23 cellular contexts compared by ENCODE assay signal in genomic region chr1:229097356-229097755, GRCh38.
"Had no signal": no experiment of that assay in that cellular context is flagged by ENCODE, and none has a peak within 500 bp of the region (broad histone marks: within the 10 kb centered on the region; RNA-seq: fewer than 3 reads in every experiment).

No MANE protein-coding gene starts in this region.

- H3K27me3 ChIP-seq: colonic mucosa, esophagus muscularis mucosa, gastroesophageal sphincter, ovary, right lobe of liver, stomach, thyroid gland had no signal

- ATAC-seq: foreskin keratinocyte; gastroesophageal sphincter; heart left ventricle; left colon; left ventricle myocardium superior; lower lobe of right lung; natural killer cell; right lobe of liver; stimulated activated effector memory CD8-positive, alpha-beta T cell treated with anti-CD3 and anti-CD28 coated beads, Interleukin-12 subunit alpha, Interleukin-12 subunit beta, amount 100 ng/mL, for 72 hours had no signal

- H3K4me3 ChIP-seq: colonic mucosa, esophagus muscularis mucosa, gastroesophageal sphincter, heart left ventricle, lower lobe of right lung, ovary, right lobe of liver, stomach, thyroid gland had no signal

- H3K36me3 Mint-ChIP-seq: natural killer cell; stimulated activated effector memory CD8-positive, alpha-beta T cell treated with anti-CD3 and anti-CD28 coated beads, Interleukin-12 subunit alpha, Interleukin-12 subunit beta, amount 100 ng/mL, for 72 hours had no signal

- H3K27ac Mint-ChIP-seq: dendritic cell treated with granulocyte-macrophage colony-stimulating factor and Interleukin-4, amounts not matched to agents 40 ng/mL and 50 ng/mL, for 4 days; natural killer cell; stimulated activated effector memory CD8-positive, alpha-beta T cell treated with anti-CD3 and anti-CD28 coated beads, Interleukin-12 subunit alpha, Interleukin-12 subunit beta, amount 100 ng/mL, for 72 hours had no signal

- H3K36me3 ChIP-seq: colonic mucosa, esophagus muscularis mucosa, gastroesophageal sphincter, heart left ventricle, lower lobe of right lung, ovary, right lobe of liver, stomach, thyroid gland had no signal

- DNase-seq: colonic mucosa; effector CD8-positive, alpha-beta T cell; foreskin keratinocyte; heart left ventricle; hippocampal formation; kidney glomerular epithelial cell; left colon; left ventricle myocardium superior; lower lobe of right lung; natural killer cell; occipital lobe; ovary; stimulated activated CD4-positive, alpha-beta T cell treated with anti-CD3 and anti-CD28 coated beads, Interleukin-2, amount 100 ng/mL, for 24 hours; stimulated activated CD4-positive, alpha-beta T cell treated with anti-CD3 and anti-CD28 coated beads, Interleukin-4, amount 100 ng/mL, for 24 hours; stimulated activated naive CD4-positive, alpha-beta T cell treated with Interleukin-2 at 50 U/mL for 16 hours; stomach; thyroid gland had no signal

- H3K27ac ChIP-seq: colonic mucosa, esophagus muscularis mucosa, foreskin keratinocyte, gastroesophageal sphincter, heart left ventricle, lower lobe of right lung, ovary, stomach, thyroid gland had no signal

- H3K4me1 Mint-ChIP-seq: natural killer cell had no signal

- H3K4me3 Mint-ChIP-seq: central memory CD8-positive, alpha-beta T cell; dendritic cell treated with granulocyte-macrophage colony-stimulating factor and Interleukin-4, amounts not matched to agents 40 ng/mL and 50 ng/mL, for 4 days; natural killer cell; stimulated activated effector memory CD8-positive, alpha-beta T cell treated with anti-CD3 and anti-CD28 coated beads, Interleukin-12 subunit alpha, Interleukin-12 subunit beta, amount 100 ng/mL, for 72 hours had no signal

- H3K9me3 Mint-ChIP-seq: central memory CD8-positive, alpha-beta T cell; dendritic cell treated with granulocyte-macrophage colony-stimulating factor and Interleukin-4, amounts not matched to agents 40 ng/mL and 50 ng/mL, for 4 days; natural killer cell; stimulated activated effector memory CD8-positive, alpha-beta T cell treated with anti-CD3 and anti-CD28 coated beads, Interleukin-12 subunit alpha, Interleukin-12 subunit beta, amount 100 ng/mL, for 72 hours had no signal

- H3K4me1 ChIP-seq: heart left ventricle had no signal

- H3K9me3 ChIP-seq: colonic mucosa, esophagus muscularis mucosa, gastroesophageal sphincter, lower lobe of right lung, ovary, right lobe of liver, stomach, thyroid gland had no signal
